Comparison of ENCODE assay signal across 18 cellular contexts in the genomic region with DNA sequence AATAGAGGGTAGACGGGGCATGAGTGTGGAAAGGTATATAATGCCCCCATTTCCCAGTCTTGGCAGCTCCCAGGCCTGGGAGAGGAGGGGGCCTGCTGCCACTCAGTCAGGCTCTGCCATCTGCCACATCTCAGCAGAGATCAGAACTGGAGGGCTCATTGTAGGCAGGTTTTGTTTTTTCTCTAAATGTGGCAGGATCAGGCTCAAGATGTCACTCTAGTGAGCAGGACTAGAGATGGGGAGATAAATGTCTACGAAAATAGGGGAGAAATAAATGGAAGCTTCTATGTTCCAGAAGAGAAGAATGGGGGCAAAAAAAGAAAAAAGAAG. TPM values are rescaled to one million over a fixed set of nuclear protein-coding genes. Genes with fewer than 3 reads are reported as not detected.
DNase-seq lines count a peak whose midpoint lies in the region; ATAC-seq and TF ChIP-seq lines count a peak whose summit lies in the region.
"Had no signal": no experiment of that assay in that cellular context is flagged by ENCODE, and none has a peak within 500 bp of the region (broad histone marks: within the 10 kb centered on the region; RNA-seq: fewer than 3 reads in every experiment).

No MANE protein-coding gene starts in this region.

- no peaks in the 10 kb centered on the region for H3K9me3 Mint-ChIP-seq in CD8-positive, alpha-beta T cell
- H3K9me3 Mint-ChIP-seq in neural progenitor cell, result no peaks in the 10 kb centered on the region
- H3K9me3 Mint-ChIP-seq: CD4-positive, CD25-positive, alpha-beta regulatory T cell had no signal

- H3K27me3 Mint-ChIP-seq in CD8-positive, alpha-beta T cell (ENCODE audit: low read depth), result no peaks in the 10 kb centered on the region
- H3K27me3 Mint-ChIP-seq in neural progenitor cell (ENCODE audit: insufficient read depth, low read depth), result peaks cover 2% of the 10 kb centered on the region

- peaks cover 5% of the 10 kb centered on the region for H3K4me1 Mint-ChIP-seq in CD8-positive, alpha-beta T cell (ENCODE audit: low read depth)
- no peaks in the 10 kb centered on the region for H3K4me1 Mint-ChIP-seq in neural progenitor cell

- TF ChIP-seq EP300 in sigmoid colon (IDR thresholded peaks at IDR 0.05), result no peak

- H3K4me1 ChIP-seq in CD8-positive, alpha-beta T cell (ENCODE audit: insufficient read depth, low read length), result no peaks in the 10 kb centered on the region
- H3K4me1 ChIP-seq in sigmoid colon, result peaks cover 0 to 7% (median 5%) of the 10 kb centered on the region in 4 donors
- H3K4me1 ChIP-seq in neural progenitor cell, result no peaks in the 10 kb centered on the region

- no peaks in the 10 kb centered on the region for H3K9me3 ChIP-seq in CD8-positive, alpha-beta T cell (ENCODE audit: low read length)
- H3K9me3 ChIP-seq in sigmoid colon, result no peaks in the 10 kb centered on the region
- H3K9me3 ChIP-seq in neural progenitor cell (ENCODE audit: low read depth), result no peaks in the 10 kb centered on the region

- no peak for TF ChIP-seq POLR2A in sigmoid colon (IDR thresholded peaks at IDR 0.05)

- H3F3A ChIP-seq in neural progenitor cell (ENCODE audit: low read depth), result no peaks in the 10 kb centered on the region

- no peak for ATAC-seq in CD8-positive, alpha-beta T cell
- ATAC-seq in HG03159 (IDR thresholded peaks at IDR 0.05; ENCODE audit: unreplicated experiment), result no peak
- no peak for ATAC-seq in HG02623 (IDR thresholded peaks at IDR 0.05; ENCODE audit: unreplicated experiment)
- ATAC-seq: HCT116 had no signal

- TF ChIP-seq CTCF in CD8-positive, alpha-beta T cell (IDR thresholded peaks at IDR 0.05), result no peak
- TF ChIP-seq CTCF in sigmoid colon (IDR thresholded peaks at IDR 0.05) (no peak), neural progenitor cell (IDR thresholded peaks at IDR 0.05) (no peak)

- no peak overlapping the region for H3K27ac ChIP-seq in CD8-positive, alpha-beta T cell (ENCODE audit: low read depth, low read length)
- H3K27ac ChIP-seq in sigmoid colon (peak overlapping the region in 1 of 4 donors; percentile 35), neural progenitor cell (no peak overlapping the region)
- H3K27ac ChIP-seq: KMS-11, SK-N-MC had no signal

- H3K4me3 ChIP-seq in CD8-positive, alpha-beta T cell (ENCODE audit: low read depth, low read length), result no peak overlapping the region
- H3K4me3 ChIP-seq in sigmoid colon (no peak overlapping the region), neural progenitor cell (no peak overlapping the region)
- H3K4me3 ChIP-seq: SK-N-MC had no signal

- H3K36me3 Mint-ChIP-seq in CD8-positive, alpha-beta T cell, result peaks cover 18% of the 10 kb centered on the region
- peaks cover 3% of the 10 kb centered on the region for H3K36me3 Mint-ChIP-seq in neural progenitor cell

- no peak overlapping the region for H2AFZ ChIP-seq in neural progenitor cell (replicated peaks)

- DNase-seq in CD8-positive, alpha-beta T cell, result no peak
- DNase-seq in NCI-H1694 (lab: John Stamatoyannopoulos, UW) (peak; percentile 59), cerebellum (ENCODE audit: low spot score) (peak; percentile 81), sigmoid colon (peak; percentile 6), neural progenitor cell (ENCODE audit: low spot score) (no peak)
- DNase-seq: Calu3; CD4-positive, CD25-positive, alpha-beta regulatory T cell; DMS79; NCI-H1048; NCI-H146; NCI-H226; NCI-H526 treated with DMSO at 0.1 percent for 48 hours; Right ventricle myocardium superior had no signal

- CTCF ChIA-PET in CD8-positive, alpha-beta T cell (lab: Charles Lee), result interaction anchor here (0.9 to 1.6 kb wide), 2 partner anchors 10 to 20 kb away, joined by 3 to 5 read pairs; no protein-coding TSS in a partner anchor

- 94 to 96% methylated on average over 2 of the region's 2 CpGs for WGBS in sigmoid colon, 2 donors

- intact Hi-C loops in CD8-positive, alpha-beta T cell (cut with DNase I, micrococcal nuclease), result no loop called here
- intact Hi-C loops in sigmoid colon (cut with DNase I), result no loop called here

- no peak overlapping the region for H3K4me2 ChIP-seq in neural progenitor cell
- H3K4me2 ChIP-seq: KMS-11 had no signal

- H3K79me2 ChIP-seq in neural progenitor cell (ENCODE audit: low read depth), result no peaks in the 10 kb centered on the region

- H3K27ac Mint-ChIP-seq in CD8-positive, alpha-beta T cell, result peak overlapping the region; percentile 13
- H3K27ac Mint-ChIP-seq in neural progenitor cell, result no peak overlapping the region

- POLR2A ChIA-PET in CD8-positive, alpha-beta T cell (lab: Charles Lee), result no interaction called here

- H3K36me3 ChIP-seq in CD8-positive, alpha-beta T cell (ENCODE audit: insufficient read depth, low read length), result no peaks in the 10 kb centered on the region
- H3K36me3 ChIP-seq in sigmoid colon, result peaks cover 4 to 47% (median 16%) of the 10 kb centered on the region in 4 donors
- no peaks in the 10 kb centered on the region for H3K36me3 ChIP-seq in neural progenitor cell

- H3K4me3 Mint-ChIP-seq in CD8-positive, alpha-beta T cell, result no peak overlapping the region
- no peak overlapping the region for H3K4me3 Mint-ChIP-seq in neural progenitor cell
- H3K4me3 Mint-ChIP-seq: CD4-positive, CD25-positive, alpha-beta regulatory T cell had no signal

- H3K27me3 ChIP-seq in CD8-positive, alpha-beta T cell (ENCODE audit: insufficient read depth, low read length), result no peaks in the 10 kb centered on the region
- no peaks in the 10 kb centered on the region for H3K27me3 ChIP-seq in sigmoid colon
- H3K27me3 ChIP-seq in neural progenitor cell, result no peaks in the 10 kb centered on the region

- H4K20me1 ChIP-seq in neural progenitor cell (ENCODE audit: low read depth), result no peaks in the 10 kb centered on the region

- no peak overlapping the region for H3K9ac ChIP-seq in neural progenitor cell
- H3K9ac ChIP-seq: KMS-11 had no signal

RNA-seq across cellular contexts. Expression of gene NXPH3, which starts 13.8 kb away (rescaled TPM):
- not detected for total RNA-seq in CD8-positive, alpha-beta T cell
- total RNA-seq in cerebellum, result 4.6 TPM
- total RNA-seq in sigmoid colon, result 10 to 100 TPM; 20.2 to 32.6 (median 21.9) TPM
- polyA plus RNA-seq in sigmoid colon, result 1 to 10 TPM in 2 of 3 donors, under 1 TPM in 1; 0.23 to 2.4 (median 2.1) TPM
- 3.6 and 10.7 TPM in 2 replicates for total RNA-seq in neural progenitor cell (ENCODE audit: low replicate concordance)
- total RNA-seq: Calu3; CD4-positive, CD25-positive, alpha-beta regulatory T cell had no signal
- polyA plus RNA-seq: CD4-positive, CD25-positive, alpha-beta regulatory T cell had no signal

Comparison
In these comparisons a context has a peak if more than half of its experiments do, and no peak if none do; other contexts are left out.
1. DNase-seq: peak in NCI-H1694 (single experiment), cerebellum (single experiment) and sigmoid colon (single experiment); none in CD8-positive, alpha-beta T cell (0 of 7) and neural progenitor cell (single experiment).